ENCODE assay signal across 16 cellular contexts in the genomic region with DNA sequence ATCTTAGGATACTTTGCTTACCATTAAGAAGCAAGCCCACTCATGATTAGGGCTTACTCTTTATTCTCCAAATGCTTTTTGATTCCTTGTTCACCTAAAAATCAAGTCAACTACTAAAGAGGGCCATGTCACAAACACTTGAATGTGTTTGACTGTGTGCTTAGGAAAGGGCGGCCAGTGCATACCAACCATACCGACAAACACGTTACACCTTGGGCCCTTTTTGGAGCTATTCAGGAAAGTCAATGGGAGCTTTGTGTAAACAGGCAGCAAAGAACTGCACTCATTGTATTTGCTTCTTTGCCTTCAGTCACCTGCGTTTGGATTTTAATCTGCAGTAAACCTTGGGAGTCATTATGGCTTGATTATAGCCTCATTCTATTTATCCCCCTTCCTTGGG.
DNase-seq lines count a peak whose midpoint lies in the region; ATAC-seq and TF ChIP-seq lines count a peak whose summit lies in the region.
"Had no signal": no experiment of that assay in that cellular context is flagged by ENCODE, and none has a peak within 500 bp of the region (broad histone marks: within the 10 kb centered on the region; RNA-seq: fewer than 3 reads in every experiment).

No MANE protein-coding gene starts in this region.

- ATAC-seq in lower lobe of right lung (peak; percentile 93 to 97), GM18519 (IDR thresholded peaks at IDR 0.05; ENCODE audit: low FRiP score, unreplicated experiment) (no peak), foreskin keratinocyte (no peak)
- ATAC-seq: activated CD4-positive, CD25-positive, alpha-beta regulatory T cell treated with anti-CD3 and anti-CD28 coated beads, Interleukin-2, amount 50 U/mL, for 24 hours had no signal

- H3K9me3 ChIP-seq in lower lobe of right lung (no peaks in the 10 kb centered on the region), tibial artery (no peaks in the 10 kb centered on the region)

- H3K4me3 ChIP-seq in lower lobe of right lung (no peak overlapping the region), tibial artery (no peak overlapping the region)
- H3K4me3 ChIP-seq: dorsolateral prefrontal cortex, PC-9 had no signal

- H3K36me3 ChIP-seq in lower lobe of right lung (no peaks in the 10 kb centered on the region), tibial artery (no peaks in the 10 kb centered on the region)

- in situ Hi-C loops in G401 (cut with HindIII; ENCODE audit: low sequenced_read_pairs) = no loop called here

- intact Hi-C loops in lower lobe of right lung (cut with DNase I) = no loop called here
- intact Hi-C loops in tibial artery (cut with DNase I; ENCODE audit: low total_unique reads) = no loop called here

- H3K27me3 ChIP-seq in lower lobe of right lung (ENCODE audit: low read depth) (no peaks in the 10 kb centered on the region), foreskin keratinocyte (no peaks in the 10 kb centered on the region), tibial artery (no peaks in the 10 kb centered on the region)
- H3K27me3 ChIP-seq: dorsolateral prefrontal cortex had no signal

- H3K4me1 ChIP-seq in lower lobe of right lung = peaks cover 22% of the 10 kb centered on the region
- H3K4me1 ChIP-seq in foreskin keratinocyte = no peaks in the 10 kb centered on the region
- peaks cover 5 to 32% (median 15%) of the 10 kb centered on the region in 4 donors for H3K4me1 ChIP-seq in tibial artery

- DNase-seq in NCI-H1092 treated with DMSO at 0.1 percent for 48 hours (lab: John Stamatoyannopoulos, UW) = peak; percentile 30
- no peak for DNase-seq in NCI-H1092 (lab: John Stamatoyannopoulos, UW)
- peak; percentile 2 for DNase-seq in G401 (ENCODE audit: low spot score)
- DNase-seq in NCI-H748 treated with DMSO at 0.1 percent for 48 hours (lab: John Stamatoyannopoulos, UW) = peak; percentile 28
- no peak for DNase-seq in lower lobe of right lung
- DNase-seq in foreskin keratinocyte = no peak
- DNase-seq in tibial artery = no peak
- DNase-seq: 8988T; activated CD4-positive, alpha-beta memory T cell treated with anti-CD3 and anti-CD28 coated beads, Interleukin-2, amount 10 ng/mL, durations not matched to agents 7 days and 5 days; activated naive CD8-positive, alpha-beta T cell treated with anti-CD3 and anti-CD28 coated beads for 36 hours; CD8-positive, alpha-beta memory T cell; dorsolateral prefrontal cortex; PC-9; SIG-M5 had no signal

- H3K27ac ChIP-seq in lower lobe of right lung = no peak overlapping the region
- no peak overlapping the region for H3K27ac ChIP-seq in foreskin keratinocyte
- H3K27ac ChIP-seq in tibial artery = no peak overlapping the region
- H3K27ac ChIP-seq: dorsolateral prefrontal cortex, PC-9 had no signal

- TF ChIP-seq CTCF in lower lobe of right lung (IDR thresholded peaks at IDR 0.05) (no peak), foreskin keratinocyte (conservative IDR thresholded peaks at IDR 0.05) (no peak), tibial artery (IDR thresholded peaks at IDR 0.05) (no peak)

Comparison
In these comparisons a context has a peak if more than half of its experiments do, and no peak if none do; other contexts are left out.
1. DNase-seq: peak in NCI-H1092 treated with DMSO at 0.1 percent for 48 hours (single experiment), G401 (single experiment) and NCI-H748 treated with DMSO at 0.1 percent for 48 hours (single experiment); none in NCI-H1092 (single experiment), lower lobe of right lung (single experiment), foreskin keratinocyte (0 of 2) and tibial artery (0 of 2).
2. ATAC-seq: peak in lower lobe of right lung (2 of 2); none in GM18519 (single experiment) and foreskin keratinocyte (single experiment).